19 cellular contexts compared by ENCODE assay signal in genomic region chr3:186003610-186004009, GRCh38.
DNase-seq lines count a peak whose midpoint lies in the region; ATAC-seq and TF ChIP-seq lines count a peak whose summit lies in the region.
"Had no signal": no experiment of that assay in that cellular context is flagged by ENCODE, and none has a peak within 500 bp of the region (broad histone marks: within the 10 kb centered on the region; RNA-seq: fewer than 3 reads in every experiment).

No MANE protein-coding gene starts in this region.

- TF ChIP-seq CTCF in suprapubic skin (IDR thresholded peaks at IDR 0.05) (no peak), foreskin fibroblast (IDR thresholded peaks at IDR 0.05; ENCODE audit: low read depth, low read length) (no peak), adrenal gland (IDR thresholded peaks at IDR 0.05) (no peak)

- H3K9ac ChIP-seq in neuronal stem cell (ENCODE audit: low read depth, low read length, poor library complexity) = no peak overlapping the region

- no peaks in the 10 kb centered on the region for H3K79me1 ChIP-seq in neuronal stem cell (ENCODE audit: low read depth, low read length)

- H3K9me3 ChIP-seq in neuronal stem cell (replicated peaks in 1 of 2; ENCODE audit: control insufficient read depth in 2 of 2, insufficient read depth in 1 of 2, low read depth in 1 of 2, low read length in 2 of 2) = no peaks in the 10 kb centered on the region
- H3K9me3 ChIP-seq in suprapubic skin = no peaks in the 10 kb centered on the region
- no peaks in the 10 kb centered on the region for H3K9me3 ChIP-seq in adrenal gland (replicated peaks in 1 of 3)
- H3K9me3 ChIP-seq: ascending aorta, heart left ventricle, spleen had no signal

- no peak overlapping the region for H2BK5ac ChIP-seq in neuronal stem cell (ENCODE audit: low read length)

- no peak overlapping the region for H3K4ac ChIP-seq in neuronal stem cell (ENCODE audit: low read length)

- H3K4me1 ChIP-seq in neuronal stem cell (ENCODE audit: control insufficient read depth in 2 of 2, insufficient read depth in 1 of 2, low read depth in 1 of 2, low read length in 2 of 2) (no peaks in the 10 kb centered on the region), suprapubic skin (no peaks in the 10 kb centered on the region), adrenal gland (replicated peaks in 1 of 2) (no peaks in the 10 kb centered on the region)
- H3K4me1 ChIP-seq: ascending aorta, heart left ventricle, spleen had no signal

- intact Hi-C loops in adrenal gland (cut with DNase I) = no loop called here

- no peak overlapping the region for H3K14ac ChIP-seq in neuronal stem cell (ENCODE audit: low read length)

- WGBS in neuronal stem cell (ENCODE audit: extremely low coverage in 2 of 2, insufficient read length in 2 of 2, insufficient replicate concordance in 1 of 2), 2 donors = no CpG with 5 or more reads among the region's 5 CpGs
- WGBS in suprapubic skin = 68% methylated on average over 5 of the region's 5 CpGs
- 65 to 74% (median 68%) methylated on average over 5 of the region's 5 CpGs for WGBS in adrenal gland, 4 donors

- peak overlapping the region; percentile 73 for H2BK12ac ChIP-seq in neuronal stem cell (ENCODE audit: low read length)

- DNase-seq in neuronal stem cell (ENCODE audit: low spot score) = no peak
- no peak for DNase-seq in suprapubic skin (ENCODE audit: low spot score in 2 of 2)
- DNase-seq in foreskin fibroblast = no peak
- no peak for DNase-seq in NCI-H446 (lab: John Stamatoyannopoulos, UW)
- no peak for DNase-seq in adrenal gland
- DNase-seq: activated CD4-positive, alpha-beta T cell treated with anti-CD3 and anti-CD28 coated beads for 1 hour; activated naive CD4-positive, alpha-beta T cell treated with Interleukin-2 at 50 U/mL for 16 hours; GOT3; heart left ventricle; naive thymus-derived CD8-positive, alpha-beta T cell; NCI-H2081; SIG-M5; spleen; T-helper 2 cell had no signal

- H2BK120ac ChIP-seq in neuronal stem cell (ENCODE audit: low read depth, low read length) = no peak overlapping the region

- no peak overlapping the region for H3K23ac ChIP-seq in neuronal stem cell (ENCODE audit: low read depth, low read length, poor library complexity)

- H2AFZ ChIP-seq in neuronal stem cell (ENCODE audit: low read length) = no peak overlapping the region

- H2AK5ac ChIP-seq in neuronal stem cell (ENCODE audit: low read depth, low read length) = no peak overlapping the region

- H3K36me3 ChIP-seq in neuronal stem cell (replicated peaks in 1 of 2; ENCODE audit: control insufficient read depth in 2 of 2, insufficient read depth in 2 of 2, low read length in 2 of 2) (no peaks in the 10 kb centered on the region), suprapubic skin (no peaks in the 10 kb centered on the region), adrenal gland (replicated peaks in 1 of 2) (no peaks in the 10 kb centered on the region)
- H3K36me3 ChIP-seq: ascending aorta, heart left ventricle, spleen had no signal

- peak; percentile 91 for ATAC-seq in GM18868 (IDR thresholded peaks at IDR 0.05; ENCODE audit: unreplicated experiment)
- peak; percentile 79 for ATAC-seq in GM21529 (IDR thresholded peaks at IDR 0.05; ENCODE audit: unreplicated experiment)
- ATAC-seq in HG03442 (IDR thresholded peaks at IDR 0.05; ENCODE audit: unreplicated experiment) = peak; percentile 79
- ATAC-seq: heart left ventricle; naive thymus-derived CD8-positive, alpha-beta T cell had no signal

- no peak for TF ChIP-seq EP300 in suprapubic skin (IDR thresholded peaks at IDR 0.05)

- H4K8ac ChIP-seq in neuronal stem cell (ENCODE audit: low read depth, low read length) = no peak overlapping the region

- H3K27ac ChIP-seq in neuronal stem cell (replicated peaks; ENCODE audit: low read length) = no peak overlapping the region
- H3K27ac ChIP-seq in suprapubic skin = no peak overlapping the region
- H3K27ac ChIP-seq in adrenal gland = no peak overlapping the region
- H3K27ac ChIP-seq: ascending aorta, heart left ventricle, HL-60, spleen had no signal

- peaks cover 0 to 3% (median 0%) of the 10 kb centered on the region in 3 experiments for H3K27me3 ChIP-seq in neuronal stem cell (ENCODE audit: control insufficient read depth in 3 of 3, insufficient read depth in 3 of 3, low read depth in 1 of 3, low read length in 3 of 3)
- no peaks in the 10 kb centered on the region for H3K27me3 ChIP-seq in suprapubic skin
- no peaks in the 10 kb centered on the region for H3K27me3 ChIP-seq in adrenal gland
- H3K27me3 ChIP-seq: ascending aorta had no signal

- H2BK15ac ChIP-seq in neuronal stem cell (ENCODE audit: low read length) = no peak overlapping the region

- no peak overlapping the region for H4K91ac ChIP-seq in neuronal stem cell (ENCODE audit: low read depth, low read length, poor library complexity)

- H3K4me3 ChIP-seq in neuronal stem cell (ENCODE audit: low read length in 2 of 2) (no peak overlapping the region), suprapubic skin (no peak overlapping the region), foreskin fibroblast (ENCODE audit: low read depth in 1 of 2, low read length in 2 of 2) (no peak overlapping the region), adrenal gland (no peak overlapping the region)
- H3K4me3 ChIP-seq: ascending aorta, heart left ventricle, spleen had no signal

- TF ChIP-seq POLR2A in suprapubic skin (IDR thresholded peaks at IDR 0.05) (no peak), adrenal gland (IDR thresholded peaks at IDR 0.05) (no peak)

- no peak overlapping the region for H3K4me2 ChIP-seq in neuronal stem cell (ENCODE audit: insufficient read depth, low read length, poor library complexity, severe bottlenecking)

- no peak overlapping the region for H3K18ac ChIP-seq in neuronal stem cell (ENCODE audit: low read length)
